In genomic region chr9:7811679-7812078, GRCh38 we compare ENCODE assay signal across 18 cellular contexts. TPM values are rescaled to one million over a fixed set of nuclear protein-coding genes. Genes with fewer than 3 reads are reported as not detected.
DNase-seq lines count a peak whose midpoint lies in the region; ATAC-seq and TF ChIP-seq lines count a peak whose summit lies in the region.
"Had no signal": no experiment of that assay in that cellular context is flagged by ENCODE, and none has a peak within 500 bp of the region (broad histone marks: within the 10 kb centered on the region; RNA-seq: fewer than 3 reads in every experiment).

No MANE protein-coding gene starts in this region.

- peak; percentile 12 for DNase-seq in NCI-H748 (lab: John Stamatoyannopoulos, UW; ENCODE audit: unreplicated experiment)
- DNase-seq in NCI-H748 treated with DMSO at 0.1 percent for 48 hours (lab: John Stamatoyannopoulos, UW): no peak
- peak in 2 of 3 experiments; percentile 50 to 51 for DNase-seq in NCI-H1417 (lab: John Stamatoyannopoulos, UW)
- peak; percentile 39 for DNase-seq in colonic mucosa
- no peak for DNase-seq in posterior vena cava (ENCODE audit: low spot score)
- DNase-seq in COLO668 (lab: John Stamatoyannopoulos, UW; ENCODE audit: unreplicated experiment): no peak
- DNase-seq: AML-193; CD4-positive, CD25-positive, alpha-beta regulatory T cell; H9; MG63; NCI-H1105 treated with DMSO at 0.1 percent for 48 hours; NCI-H2029 treated with DMSO at 0.1 percent for 48 hours; NCI-H524; Peyer's patch; Right ventricle myocardium superior had no signal

- no peak overlapping the region for H3K9ac ChIP-seq in colonic mucosa (ENCODE audit: low read depth in 2 of 2, low read length in 2 of 2)

- no peaks in the 10 kb centered on the region for H3K9me3 ChIP-seq in colonic mucosa
- H3K9me3 ChIP-seq: MG63, Peyer's patch had no signal

- H3K36me3 ChIP-seq in colonic mucosa: no peaks in the 10 kb centered on the region
- H3K36me3 ChIP-seq: MG63, Peyer's patch had no signal

- H3K4me1 ChIP-seq in colonic mucosa: no peaks in the 10 kb centered on the region
- H3K4me1 ChIP-seq: Peyer's patch had no signal

- H3K4me3 ChIP-seq in colonic mucosa: no peak overlapping the region
- H3K4me3 ChIP-seq: MG63, Peyer's patch had no signal

- intact Hi-C loops in colonic mucosa (cut with DNase I): no loop called here
- intact Hi-C loops in posterior vena cava (cut with DNase I): no loop called here

- no peak for ATAC-seq in GM18519 (IDR thresholded peaks at IDR 0.05; ENCODE audit: low FRiP score, unreplicated experiment)
- ATAC-seq: HepG2, SK-N-SH treated with all-trans-retinoic acid at 6 μM for 48 hours had no signal

- H3K27me3 ChIP-seq in colonic mucosa: no peaks in the 10 kb centered on the region
- H3K27me3 ChIP-seq: MG63, Peyer's patch had no signal

- no peak for TF ChIP-seq CTCF in colonic mucosa (IDR thresholded peaks at IDR 0.05)

- H3K27ac ChIP-seq in colonic mucosa: peak overlapping the region; percentile 68
- H3K27ac ChIP-seq: Peyer's patch had no signal

RNA-seq across cellular contexts. Expression of gene DMAC1, which starts 12.1 kb away (rescaled TPM):
- total RNA-seq in colonic mucosa (10 to 100 TPM; 62.3 to 98.8 TPM), posterior vena cava (10 to 100 TPM; 35.6 to 45.2 TPM)

Comparison
In these comparisons a context has a peak if more than half of its experiments do, and no peak if none do; other contexts are left out.
1. DNase-seq: peak in NCI-H748 (single experiment), NCI-H1417 (2 of 3) and colonic mucosa (single experiment); none in NCI-H748 treated with DMSO at 0.1 percent for 48 hours (single experiment), posterior vena cava (single experiment) and COLO668 (single experiment).